19 cellular contexts compared by ENCODE assay signal in genomic region chr3:186125118-186125517, GRCh38.
"Had no signal": no experiment of that assay in that cellular context is flagged by ENCODE, and none has a peak within 500 bp of the region (broad histone marks: within the 10 kb centered on the region; RNA-seq: fewer than 3 reads in every experiment).

No MANE protein-coding gene starts in this region.

- H3K27me3 ChIP-seq: brain microvascular endothelial cell, colonic mucosa, upper lobe of left lung had no signal

- H3K27ac Mint-ChIP-seq: activated CD4-positive, alpha-beta T cell treated with anti-CD3 and anti-CD28 coated beads, Interleukin-2, amount 10 ng/mL, durations not matched to agents 24 days and 14 days; activated CD8-positive, alpha-beta T cell treated with anti-CD3 and anti-CD28 coated beads, Interleukin-2, amount 10 ng/mL, durations not matched to agents 7 days and 5 days; activated naive CD4-positive, alpha-beta T cell treated with anti-CD3 and anti-CD28 coated beads, Interleukin-2, amount 10 ng/mL, durations not matched to agents 7 days and 5 days; activated naive CD8-positive, alpha-beta T cell treated with anti-CD3 and anti-CD28 coated beads, Interleukin-2, amount 50 U/mL, for 24 hours; endodermal cell had no signal

- H3K4me3 ChIP-seq: colonic mucosa, lower lobe of right lung, upper lobe of left lung had no signal

- H3K27ac ChIP-seq: brain microvascular endothelial cell, colonic mucosa, neutrophil had no signal

- H3K4me3 Mint-ChIP-seq: activated CD4-positive, alpha-beta T cell treated with anti-CD3 and anti-CD28 coated beads, Interleukin-2, amount 10 ng/mL, durations not matched to agents 24 days and 14 days; activated CD8-positive, alpha-beta T cell treated with anti-CD3 and anti-CD28 coated beads, Interleukin-2, amount 10 ng/mL, durations not matched to agents 7 days and 5 days; activated naive CD4-positive, alpha-beta T cell treated with anti-CD3 and anti-CD28 coated beads, Interleukin-2, amount 10 ng/mL, durations not matched to agents 7 days and 5 days; activated naive CD8-positive, alpha-beta T cell treated with anti-CD3 and anti-CD28 coated beads, Interleukin-2, amount 50 U/mL, for 24 hours; central memory CD8-positive, alpha-beta T cell; endodermal cell had no signal

- H3K4me1 ChIP-seq: colonic mucosa had no signal

- H3K36me3 ChIP-seq: brain microvascular endothelial cell, colonic mucosa, lower lobe of right lung, neutrophil, upper lobe of left lung had no signal

- DNase-seq: activated CD4-positive, alpha-beta T cell treated with anti-CD3 and anti-CD28 coated beads, Interleukin-2, amount 10 ng/mL, durations not matched to agents 24 days and 14 days; activated CD8-positive, alpha-beta T cell treated with anti-CD3 and anti-CD28 coated beads, Interleukin-2, amount 10 ng/mL, durations not matched to agents 7 days and 5 days; activated effector memory CD4-positive, alpha-beta T cell treated with Interleukin-2 at 50 U/mL for 16 hours; activated naive CD4-positive, alpha-beta T cell treated with anti-CD3 and anti-CD28 coated beads, Interleukin-2, amount 10 ng/mL, durations not matched to agents 7 days and 5 days; activated naive CD8-positive, alpha-beta T cell treated with anti-CD3 and anti-CD28 coated beads, Interleukin-2, amount 50 U/mL, for 24 hours; activated T-cell treated with anti-CD3 and anti-CD28 coated beads, Interleukin-2, amount 50 U/mL, for 48 hours; anterior cingulate cortex; brain microvascular endothelial cell; colonic mucosa; endodermal cell; foreskin melanocyte; glutamatergic neuron; hypothalamus; lower lobe of right lung; stimulated activated naive CD4-positive, alpha-beta T cell; T1000 had no signal

- ATAC-seq: activated CD8-positive, alpha-beta T cell treated with anti-CD3 and anti-CD28 coated beads, Interleukin-2, amount 10 ng/mL, durations not matched to agents 7 days and 5 days; activated naive CD8-positive, alpha-beta T cell treated with anti-CD3 and anti-CD28 coated beads, Interleukin-2, amount 50 U/mL, for 24 hours had no signal

- H3K9me3 Mint-ChIP-seq: activated naive CD4-positive, alpha-beta T cell treated with anti-CD3 and anti-CD28 coated beads, Interleukin-2, amount 10 ng/mL, durations not matched to agents 7 days and 5 days; activated naive CD8-positive, alpha-beta T cell treated with anti-CD3 and anti-CD28 coated beads, Interleukin-2, amount 50 U/mL, for 24 hours; central memory CD8-positive, alpha-beta T cell; endodermal cell had no signal

- H3K9me3 ChIP-seq: colonic mucosa, lower lobe of right lung, neutrophil, upper lobe of left lung had no signal

- H3K4me1 Mint-ChIP-seq: activated CD4-positive, alpha-beta T cell treated with anti-CD3 and anti-CD28 coated beads, Interleukin-2, amount 10 ng/mL, durations not matched to agents 24 days and 14 days; activated naive CD4-positive, alpha-beta T cell treated with anti-CD3 and anti-CD28 coated beads, Interleukin-2, amount 10 ng/mL, durations not matched to agents 7 days and 5 days; activated naive CD8-positive, alpha-beta T cell treated with anti-CD3 and anti-CD28 coated beads, Interleukin-2, amount 50 U/mL, for 24 hours; central memory CD8-positive, alpha-beta T cell had no signal
